18 cellular contexts compared by ENCODE assay signal in the genomic region with DNA sequence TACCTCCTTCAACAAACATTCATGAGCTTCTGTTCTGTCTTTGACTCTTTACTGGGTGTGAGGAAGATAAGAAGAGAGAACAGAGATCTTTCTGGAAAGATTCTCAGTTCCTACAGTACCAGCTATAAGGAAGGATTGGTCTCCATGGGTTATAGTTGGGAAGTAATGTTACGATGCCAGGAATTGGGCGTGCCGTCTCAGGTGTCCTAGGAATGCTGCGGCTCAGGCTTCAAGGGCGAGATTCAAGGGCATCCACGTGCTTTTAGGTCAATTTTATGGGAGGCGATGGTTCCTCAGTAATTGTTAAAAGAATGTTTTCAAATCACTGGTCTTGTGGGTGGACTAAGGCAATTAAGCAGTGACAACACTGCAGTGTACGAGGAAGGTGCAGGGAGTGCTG. TPM values are rescaled to one million over a fixed set of nuclear protein-coding genes. Genes with fewer than 3 reads are reported as not detected.
"Had no signal": no experiment of that assay in that cellular context is flagged by ENCODE, and none has a peak within 500 bp of the region (broad histone marks: within the 10 kb centered on the region; RNA-seq: fewer than 3 reads in every experiment).

No MANE protein-coding gene starts in this region.

- H3K4me1 Mint-ChIP-seq: stimulated activated naive B cell treated with anti-CD40 and anti-IgM and Interleukin-4, amounts not matched to agents 10 μg/mL and 1 μg/mL and 100 μg/mL, for 72 hours; stimulated activated naive CD8-positive, alpha-beta T cell treated with anti-CD3 and anti-CD28 coated beads, Interleukin-15, amount 100 ng/mL, for 72 hours had no signal

- H3K27ac Mint-ChIP-seq: stimulated activated naive B cell treated with anti-CD40 and anti-IgM and Interleukin-4, amounts not matched to agents 10 μg/mL and 1 μg/mL and 100 μg/mL, for 72 hours had no signal

- DNase-seq: central memory CD4-positive, alpha-beta T cell; dorsolateral prefrontal cortex; effector CD4-positive, alpha-beta T cell; foreskin fibroblast; gastrocnemius medialis; heart left ventricle; left cardiac atrium; left ventricle myocardium inferior; naive thymus-derived CD8-positive, alpha-beta T cell; psoas muscle; right cardiac atrium; sigmoid colon; stimulated activated CD4-positive, alpha-beta T cell treated with anti-CD3 and anti-CD28 coated beads, Interleukin-2, amount 100 ng/mL, for 48 hours; stimulated activated naive B cell treated with anti-CD40 and anti-IgM and Interleukin-4, amounts not matched to agents 10 μg/mL and 1 μg/mL and 100 μg/mL, for 72 hours; stimulated activated naive CD8-positive, alpha-beta T cell treated with anti-CD3 and anti-CD28 coated beads, Interleukin-15, amount 100 ng/mL, for 72 hours; transverse colon had no signal

- H3K4me3 Mint-ChIP-seq: naive thymus-derived CD8-positive, alpha-beta T cell; stimulated activated naive B cell treated with anti-CD40 and anti-IgM and Interleukin-4, amounts not matched to agents 10 μg/mL and 1 μg/mL and 100 μg/mL, for 72 hours; stimulated activated naive CD8-positive, alpha-beta T cell treated with anti-CD3 and anti-CD28 coated beads, Interleukin-15, amount 100 ng/mL, for 72 hours had no signal

- H3K9me3 Mint-ChIP-seq: naive thymus-derived CD8-positive, alpha-beta T cell; stimulated activated naive B cell treated with anti-CD40 and anti-IgM and Interleukin-4, amounts not matched to agents 10 μg/mL and 1 μg/mL and 100 μg/mL, for 72 hours; stimulated activated naive CD8-positive, alpha-beta T cell treated with anti-CD3 and anti-CD28 coated beads, Interleukin-15, amount 100 ng/mL, for 72 hours had no signal

- H3K27me3 Mint-ChIP-seq: naive thymus-derived CD8-positive, alpha-beta T cell; stimulated activated naive B cell treated with anti-CD40 and anti-IgM and Interleukin-4, amounts not matched to agents 10 μg/mL and 1 μg/mL and 100 μg/mL, for 72 hours; stimulated activated naive CD8-positive, alpha-beta T cell treated with anti-CD3 and anti-CD28 coated beads, Interleukin-15, amount 100 ng/mL, for 72 hours had no signal

RNA-seq across cellular contexts. Expression of a gene that starts 44.4 kb away (rescaled TPM):
- total RNA-seq: glomerular endothelial cell; naive thymus-derived CD8-positive, alpha-beta T cell had no signal
- polyA plus RNA-seq: naive thymus-derived CD8-positive, alpha-beta T cell; neural cell had no signal
